Comparison of ENCODE assay signal across 14 cellular contexts in the genomic region with DNA sequence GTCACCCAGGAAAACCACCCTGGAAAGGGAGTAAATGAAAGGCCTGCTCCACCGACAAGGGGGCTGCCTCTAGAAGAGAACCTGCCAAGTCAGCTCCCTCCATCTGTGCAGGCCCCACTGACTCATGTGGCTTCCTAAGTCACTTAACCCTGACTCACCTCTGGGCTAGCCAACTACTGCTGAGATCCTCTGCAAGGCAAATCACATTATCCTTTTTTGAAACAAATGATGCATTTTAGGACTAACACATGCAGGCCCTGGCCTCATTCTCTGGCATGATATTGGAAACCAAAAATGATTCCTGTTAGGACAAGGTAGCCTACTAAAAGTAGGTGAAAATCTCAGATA.
A peak's percentile ranks its signal among the peaks of the same experiment; 100 is the strongest.
DNase-seq lines count a peak whose midpoint lies in the region; ATAC-seq and TF ChIP-seq lines count a peak whose summit lies in the region.
"Had no signal": no experiment of that assay in that cellular context is flagged by ENCODE, and none has a peak within 500 bp of the region (broad histone marks: within the 10 kb centered on the region; RNA-seq: fewer than 3 reads in every experiment).

No MANE protein-coding gene starts in this region.

- H3K36me3 Mint-ChIP-seq in chondrocyte (ENCODE audit: low read depth): no peaks in the 10 kb centered on the region

- H3K27me3 ChIP-seq in AG04450 (ENCODE audit: control insufficient read depth, insufficient read depth, low read length): no peaks in the 10 kb centered on the region

- DNase-seq in AG04450 (ENCODE audit: low read depth, low spot score): peak; percentile 48
- DNase-seq in HS-5 (ENCODE audit: low read depth): peak; percentile 73
- peak; percentile 39 for DNase-seq in amniotic epithelial cell (ENCODE audit: low read depth)
- DNase-seq in glomerular visceral epithelial cell (ENCODE audit: extremely low spot score): peak; percentile 83
- DNase-seq in activated CD8-positive, alpha-beta memory T cell treated with anti-CD3 and anti-CD28 coated beads, Interleukin-2, amount 50 U/mL, for 4 hours: no peak
- no peak for DNase-seq in chondrocyte (ENCODE audit: low spot score)
- DNase-seq in central memory CD4-positive, alpha-beta T cell: no peak
- DNase-seq: activated CD8-positive, alpha-beta memory T cell treated with anti-CD3 and anti-CD28 coated beads, Interleukin-2, amount 50 U/mL, for 48 hours; midbrain; MM.1S had no signal

- H3K4me3 ChIP-seq in AG04450 (ENCODE audit: low read depth, low read length): no peak overlapping the region
- H3K4me3 ChIP-seq: adrenal gland had no signal

- no peak overlapping the region for H3K27ac ChIP-seq in AG04450 (ENCODE audit: low read depth, low read length)
- H3K27ac ChIP-seq: adrenal gland, C4-2B, parathyroid adenoma had no signal

- no peaks in the 10 kb centered on the region for H3K9me3 Mint-ChIP-seq in chondrocyte (ENCODE audit: low read depth)

- no peaks in the 10 kb centered on the region for H3K27me3 Mint-ChIP-seq in chondrocyte (ENCODE audit: low read depth)

- H3K27ac Mint-ChIP-seq in chondrocyte (ENCODE audit: unreplicated experiment): no peak overlapping the region

- no peak for ATAC-seq in GM21576 (IDR thresholded peaks at IDR 0.05; ENCODE audit: unreplicated experiment)

- no peaks in the 10 kb centered on the region for H3K9me3 ChIP-seq in AG04450 (ENCODE audit: control insufficient read depth, insufficient read depth, low read length)
- H3K9me3 ChIP-seq: adrenal gland had no signal

- POLR2A ChIA-PET in AG04450 (lab: Yijun Ruan, JAX): no interaction called here

- no peak overlapping the region for H3K4me3 Mint-ChIP-seq in chondrocyte (ENCODE audit: unreplicated experiment)

- H3K4me1 Mint-ChIP-seq in chondrocyte (ENCODE audit: low read depth): peaks cover 18% of the 10 kb centered on the region

- TF ChIP-seq CTCF in AG04450 (IDR thresholded peaks at IDR 0.05; ENCODE audit: low read depth, low read length): no peak
- TF ChIP-seq CTCF in chondrocyte (IDR thresholded peaks at IDR 0.05): no peak

- CTCF ChIA-PET in AG04450 (lab: Charles Lee): interaction anchor here (1.7 kb wide), 1 partner anchor 993 kb away, joined by 5 read pairs; no protein-coding TSS in a partner anchor

Comparison
In these comparisons a context has a peak if more than half of its experiments do, and no peak if none do; other contexts are left out.
1. DNase-seq: peak in AG04450 (single experiment), HS-5 (single experiment), amniotic epithelial cell (single experiment) and glomerular visceral epithelial cell (single experiment); none in activated CD8-positive, alpha-beta memory T cell treated with anti-CD3 and anti-CD28 coated beads, Interleukin-2, amount 50 U/mL, for 4 hours (single experiment), chondrocyte (single experiment) and central memory CD4-positive, alpha-beta T cell (single experiment).